In genomic region chr2:47267389-47268086, GRCh38 we compare ENCODE assay signal across 19 cellular contexts.
"Had no signal": no experiment of that assay in that cellular context is flagged by ENCODE, and none has a peak within 500 bp of the region (broad histone marks: within the 10 kb centered on the region; RNA-seq: fewer than 3 reads in every experiment).

No MANE protein-coding gene starts in this region.

- ATAC-seq: activated CD4-positive, alpha-beta T cell treated with anti-CD3 and anti-CD28 coated beads for 36 hours; heart left ventricle; stimulated activated naive CD8-positive, alpha-beta T cell treated with anti-CD3 and anti-CD28 coated beads, Interleukin-15, Interleukin-2, amounts not matched to agents 100 U/mL and 50 U/mL, for 24 hours had no signal

- H3K4me3 ChIP-seq: heart left ventricle, tibial nerve, uterus had no signal

- H3K9me3 ChIP-seq: heart left ventricle, tibial nerve, uterus had no signal

- H3K27me3 Mint-ChIP-seq: activated CD4-positive, alpha-beta T cell treated with anti-CD3 and anti-CD28 coated beads for 36 hours; activated naive CD8-positive, alpha-beta T cell treated with anti-CD3 and anti-CD28 coated beads, Interleukin-2, amount 10 ng/mL, durations not matched to agents 7 days and 5 days had no signal

- H3K9me3 Mint-ChIP-seq: activated naive CD8-positive, alpha-beta T cell treated with anti-CD3 and anti-CD28 coated beads, Interleukin-2, amount 10 ng/mL, durations not matched to agents 7 days and 5 days; activated T-helper 1 cell treated with anti-CD3 and anti-CD28 coated beads, Interleukin-12 subunit alpha, Interleukin-12 subunit beta, Interleukin-2, Interleukin-4 antibody, amounts not matched to agents 30 ng/mL and 10 ng/mL and 1 ng/mL, durations not matched to agents 14 hours and 24 hours and 36 hours; immature natural killer cell; nephron had no signal

- H3K4me1 ChIP-seq: uterus had no signal

- H3K4me1 Mint-ChIP-seq: activated naive CD8-positive, alpha-beta T cell treated with anti-CD3 and anti-CD28 coated beads, Interleukin-2, amount 10 ng/mL, durations not matched to agents 7 days and 5 days had no signal

- DNase-seq: activated CD4-positive, alpha-beta T cell treated with anti-CD3 and anti-CD28 coated beads for 36 hours; activated CD4-positive, alpha-beta T cell treated with anti-CD3 and anti-CD28 coated beads, Interleukin-2, amount 50 U/mL, for 48 hours; activated naive CD4-positive, alpha-beta T cell; activated naive CD8-positive, alpha-beta T cell treated with anti-CD3 and anti-CD28 coated beads, Interleukin-2, amount 10 ng/mL, durations not matched to agents 7 days and 5 days; activated T-cell treated with anti-CD3 and anti-CD28 coated beads for 4 hours; amygdala; cortex of kidney; heart left ventricle; immature natural killer cell; nucleus accumbens; posterior cingulate gyrus; retina; stimulated activated CD4-positive, alpha-beta T cell treated with anti-CD3 and anti-CD28 coated beads, Interleukin-2, amount 100 ng/mL, for 24 hours; stimulated activated naive CD8-positive, alpha-beta T cell treated with anti-CD3 and anti-CD28 coated beads, Interleukin-15, Interleukin-2, amounts not matched to agents 100 U/mL and 50 U/mL, for 24 hours; substantia nigra; uterus had no signal

- H3K27ac ChIP-seq: heart left ventricle, tibial nerve, uterus had no signal

- H3K36me3 ChIP-seq: heart left ventricle, tibial nerve, uterus had no signal

- H3K27me3 ChIP-seq: heart left ventricle, tibial nerve, uterus had no signal

- H3K27ac Mint-ChIP-seq: activated CD4-positive, alpha-beta T cell treated with anti-CD3 and anti-CD28 coated beads for 36 hours; activated naive CD8-positive, alpha-beta T cell treated with anti-CD3 and anti-CD28 coated beads, Interleukin-2, amount 10 ng/mL, durations not matched to agents 7 days and 5 days; activated T-helper 1 cell treated with anti-CD3 and anti-CD28 coated beads, Interleukin-12 subunit alpha, Interleukin-12 subunit beta, Interleukin-2, Interleukin-4 antibody, amounts not matched to agents 30 ng/mL and 10 ng/mL and 1 ng/mL, durations not matched to agents 14 hours and 24 hours and 36 hours; immature natural killer cell; nephron had no signal

- H3K36me3 Mint-ChIP-seq: activated naive CD8-positive, alpha-beta T cell treated with anti-CD3 and anti-CD28 coated beads, Interleukin-2, amount 10 ng/mL, durations not matched to agents 7 days and 5 days; immature natural killer cell had no signal

- H3K4me3 Mint-ChIP-seq: activated CD4-positive, alpha-beta T cell treated with anti-CD3 and anti-CD28 coated beads for 36 hours; activated naive CD8-positive, alpha-beta T cell treated with anti-CD3 and anti-CD28 coated beads, Interleukin-2, amount 10 ng/mL, durations not matched to agents 7 days and 5 days; activated T-helper 1 cell treated with anti-CD3 and anti-CD28 coated beads, Interleukin-12 subunit alpha, Interleukin-12 subunit beta, Interleukin-2, Interleukin-4 antibody, amounts not matched to agents 30 ng/mL and 10 ng/mL and 1 ng/mL, durations not matched to agents 14 hours and 24 hours and 36 hours; immature natural killer cell; nephron had no signal
